ENCODE assay signal across 8 cellular contexts in genomic region chrX:132463411-132463810, GRCh38. TPM values are rescaled to one million over a fixed set of nuclear protein-coding genes. Genes with fewer than 3 reads are reported as not detected.
DNase-seq lines count a peak whose midpoint lies in the region; ATAC-seq and TF ChIP-seq lines count a peak whose summit lies in the region.

No MANE protein-coding gene starts in this region.

- no peak for DNase-seq in heart right ventricle
- DNase-seq in left ventricle myocardium superior, result no peak
- no peak for DNase-seq in epithelial cell of esophagus (ENCODE audit: low read depth)
- DNase-seq in stimulated activated naive CD8-positive, alpha-beta T cell treated with anti-CD3 and anti-CD28 coated beads, Interleukin-15, Interleukin-2, amounts not matched to agents 100 U/mL and 50 U/mL, for 24 hours, result peak; percentile 23
- no peak for DNase-seq in GM20000 (ENCODE audit: low spot score)
- no peak for DNase-seq in lower leg skin (ENCODE audit: low spot score in 2 of 2)

- WGBS in heart right ventricle, 2 donors, result 67 to 74% methylated on average over 8 of the region's 8 CpGs
- WGBS in lower leg skin, 2 donors, result 58 to 78% methylated on average over 7 to 8 of the region's 8 CpGs

- no peaks in the 10 kb centered on the region for H4K20me1 ChIP-seq in OCI-LY3 (ENCODE audit: insufficient read depth, low read length)

- H3K79me2 ChIP-seq in OCI-LY3 (ENCODE audit: low read length), result no peaks in the 10 kb centered on the region

- TF ChIP-seq CTCF in heart right ventricle (IDR thresholded peaks at IDR 0.05) (peak in 8 of 9 donors; percentile 11 to 65 (median 28)), OCI-LY3 (IDR thresholded peaks at IDR 0.05; ENCODE audit: low read depth, low read length) (peak; percentile 59), epithelial cell of esophagus (IDR thresholded peaks at IDR 0.05; ENCODE audit: insufficient read depth, low read depth, low read length, missing control alignments) (peak; percentile 22), GM20000 (IDR thresholded peaks at IDR 0.05; ENCODE audit: extremely low read depth, missing control alignments) (no peak), lower leg skin (IDR thresholded peaks at IDR 0.05) (no peak)

- no peak overlapping the region for H3K4me2 ChIP-seq in OCI-LY3 (ENCODE audit: low read length)

- H3K9me3 ChIP-seq in heart right ventricle, result peaks cover 0 to 9% (median 0%) of the 10 kb centered on the region in 11 donors
- no peaks in the 10 kb centered on the region for H3K9me3 ChIP-seq in OCI-LY3 (ENCODE audit: insufficient read depth, low read length)

- intact Hi-C loops in heart right ventricle (cut with DNase I) (no loop called here), left ventricle myocardium superior (cut with micrococcal nuclease) (no loop called here), lower leg skin (cut with DNase I; ENCODE audit: low total_unique reads) (no loop called here)

- H3K36me3 ChIP-seq in heart right ventricle (no peaks in the 10 kb centered on the region), OCI-LY3 (replicated peaks; ENCODE audit: low read depth, low read length) (no peaks in the 10 kb centered on the region)

- peaks cover 0 to 35% (median 0%) of the 10 kb centered on the region in 7 donors for H3K27me3 ChIP-seq in heart right ventricle
- no peaks in the 10 kb centered on the region for H3K27me3 ChIP-seq in OCI-LY3 (ENCODE audit: low read depth, low read length)

- H3K4me1 ChIP-seq in heart right ventricle, result no peaks in the 10 kb centered on the region
- H3K4me1 ChIP-seq in OCI-LY3 (ENCODE audit: low read length), result no peaks in the 10 kb centered on the region

- H3K27ac ChIP-seq in heart right ventricle, result no peak overlapping the region
- H3K27ac ChIP-seq in OCI-LY3 (ENCODE audit: low read length), result no peak overlapping the region

- H3K4me3 ChIP-seq in heart right ventricle (no peak overlapping the region), OCI-LY3 (ENCODE audit: low read length) (no peak overlapping the region), epithelial cell of esophagus (ENCODE audit: low read length) (no peak overlapping the region), lower leg skin (ENCODE audit: low read depth, poor library complexity, severe bottlenecking) (no peak overlapping the region)

- no peak overlapping the region for H3K9ac ChIP-seq in OCI-LY3 (ENCODE audit: low read length)

- no peak overlapping the region for H2AFZ ChIP-seq in OCI-LY3 (ENCODE audit: low read depth, low read length)

- ATAC-seq in heart right ventricle (no peak), left ventricle myocardium superior (no peak), HG03469 (IDR thresholded peaks at IDR 0.05; ENCODE audit: unreplicated experiment) (no peak)
- no peak for ATAC-seq in stimulated activated naive CD8-positive, alpha-beta T cell treated with anti-CD3 and anti-CD28 coated beads, Interleukin-15, Interleukin-2, amounts not matched to agents 100 U/mL and 50 U/mL, for 24 hours

- TF ChIP-seq POLR2A in lower leg skin (IDR thresholded peaks at IDR 0.05), result no peak

RNA-seq across cellular contexts. Expression of gene MBNL3, which starts 25.4 kb away (rescaled TPM):
- total RNA-seq in heart right ventricle, result 10 to 100 TPM in 2 of 10 donors, 1 to 10 TPM in 8; 3.1 to 41.9 (median 6.1) TPM
- 1 to 10 TPM in 1 of 2 donors, under 1 TPM in 1; 0.51 to 2.0 TPM for polyA plus RNA-seq in heart right ventricle
- total RNA-seq in left ventricle myocardium superior, result 31.4 TPM
- total RNA-seq in lower leg skin, result 10 to 100 TPM; 22.6 to 33.3 (median 27.2) TPM

Comparison
In these comparisons a context has a peak if more than half of its experiments do, and no peak if none do; other contexts are left out.
1. CTCF ChIP-seq: peak in heart right ventricle (8 of 9), OCI-LY3 (single experiment) and epithelial cell of esophagus (single experiment); none in GM20000 (single experiment) and lower leg skin (0 of 3).